Comparison of ENCODE assay signal across 8 cellular contexts in genomic region chr1:116738673-116739370, GRCh38. TPM values are rescaled to one million over a fixed set of nuclear protein-coding genes. Genes with fewer than 3 reads are reported as not detected.
DNase-seq lines count a peak whose midpoint lies in the region; ATAC-seq and TF ChIP-seq lines count a peak whose summit lies in the region.

No MANE protein-coding gene starts in this region.

- ATAC-seq in GM18867 (IDR thresholded peaks at IDR 0.05; ENCODE audit: unreplicated experiment) (peak; percentile 64), HG03045 (IDR thresholded peaks at IDR 0.05; ENCODE audit: unreplicated experiment) (peak; percentile 45)

- in situ Hi-C loops in G401 (cut with HindIII; ENCODE audit: low sequenced_read_pairs): no loop called here

- H3K4me3 ChIP-seq in lower leg skin (ENCODE audit: low read depth, poor library complexity, severe bottlenecking): no peak overlapping the region

- WGBS in lower leg skin, 2 donors: 45 to 58% methylated on average over 9 of the region's 9 CpGs

- TF ChIP-seq POLR2A in lower leg skin (IDR thresholded peaks at IDR 0.05): no peak

- peak; percentile 79 for DNase-seq in activated CD8-positive, alpha-beta memory T cell treated with anti-CD3 and anti-CD28 coated beads, Interleukin-2, amount 50 U/mL, for 48 hours
- DNase-seq in stimulated activated CD4-positive, alpha-beta T cell treated with anti-CD3 and anti-CD28 coated beads, Interleukin-1b, Interleukin-23, amount 100 ng/mL, for 4 hours (ENCODE audit: low read depth in 2 of 2): peak; percentile 44 to 64
- DNase-seq in iPS-NIHi7 (ENCODE audit: extremely low spot score): no peak
- DNase-seq in lower leg skin (ENCODE audit: low spot score in 2 of 2): no peak
- DNase-seq in DMS53 (lab: John Stamatoyannopoulos, UW): no peak
- DNase-seq in G401 (ENCODE audit: low spot score): no peak

- TF ChIP-seq CTCF in lower leg skin (IDR thresholded peaks at IDR 0.05): no peak

- intact Hi-C loops in lower leg skin (cut with DNase I; ENCODE audit: low total_unique reads): loop anchor here (5.0 kb wide), 1 partner anchor 318 kb away; no protein-coding TSS in a partner anchor

RNA-seq across cellular contexts. Expression of gene CD2, which starts 15.4 kb away (rescaled TPM):
- total RNA-seq in lower leg skin: 1 to 10 TPM in 2 of 4 donors, under 1 TPM in 1, not detected in 1; 0.78 to 1.1 (median 1.1) TPM
- total RNA-seq in G401 (2014; rRNA removed; shearing (Covaris generic)): not detected in 2 replicates

Comparison
In these comparisons a context has a peak if more than half of its experiments do, and no peak if none do; other contexts are left out.
1. DNase-seq: peak in activated CD8-positive, alpha-beta memory T cell treated with anti-CD3 and anti-CD28 coated beads, Interleukin-2, amount 50 U/mL, for 48 hours (single experiment) and stimulated activated CD4-positive, alpha-beta T cell treated with anti-CD3 and anti-CD28 coated beads, Interleukin-1b, Interleukin-23, amount 100 ng/mL, for 4 hours (2 of 2); none in iPS-NIHi7 (single experiment), lower leg skin (0 of 2), DMS53 (single experiment) and G401 (single experiment).